In genomic region chr3:126782554-126782953, GRCh38 we compare ENCODE assay signal across 11 cellular contexts.
DNase-seq lines count a peak whose midpoint lies in the region; TF ChIP-seq lines count a peak whose summit lies in the region.
"Had no signal": no experiment of that assay in that cellular context is flagged by ENCODE, and none has a peak within 500 bp of the region (broad histone marks: within the 10 kb centered on the region; RNA-seq: fewer than 3 reads in every experiment).

No MANE protein-coding gene starts in this region.

- H3K27ac ChIP-seq in AG04450 (ENCODE audit: low read depth, low read length) (peak overlapping the region; percentile 95), mesenchymal stem cell (ENCODE audit: low read length, poor library complexity, severe bottlenecking) (peak overlapping the region; percentile 49), sigmoid colon (peak overlapping the region in 1 of 4 donors; percentile 65)
- H3K27ac ChIP-seq: psoas muscle had no signal

- H2AK5ac ChIP-seq in mesenchymal stem cell (ENCODE audit: low read length, severe bottlenecking) = peak overlapping the region; percentile 27

- H3K4me2 ChIP-seq in mesenchymal stem cell (ENCODE audit: low read length, poor library complexity, severe bottlenecking) = no peak overlapping the region

- no peak overlapping the region for H2BK120ac ChIP-seq in mesenchymal stem cell (ENCODE audit: low read depth, low read length)

- 12% methylated on average over 2 of the region's 3 CpGs for WGBS in mesenchymal stem cell
- 19 to 68% methylated on average over 3 of the region's 3 CpGs for WGBS in sigmoid colon, 2 donors

- no peak overlapping the region for H4K91ac ChIP-seq in mesenchymal stem cell (ENCODE audit: low read length)

- no peak overlapping the region for H3K23ac ChIP-seq in mesenchymal stem cell (ENCODE audit: low read length in 2 of 2)

- H3K18ac ChIP-seq in mesenchymal stem cell (ENCODE audit: low read depth in 1 of 2, low read length in 2 of 2) = no peak overlapping the region

- peak; percentile 48 for DNase-seq in AG04450 (ENCODE audit: low read depth, low spot score)
- peak; percentile 97 for DNase-seq in MG63
- DNase-seq in epidermal melanocyte (ENCODE audit: insufficient read length, low spot score) = peak; percentile 34
- peak; percentile 54 for DNase-seq in mesenchymal stem cell
- DNase-seq in activated CD4-positive, alpha-beta T cell treated with anti-CD3 and anti-CD28 coated beads for 4 hours = no peak
- DNase-seq in NCI-H345 (lab: John Stamatoyannopoulos, UW) = no peak
- no peak for DNase-seq in NCI-H748 treated with DMSO at 0.1 percent for 48 hours (lab: John Stamatoyannopoulos, UW)
- no peak for DNase-seq in sigmoid colon
- DNase-seq: activated T-cell treated with anti-CD3 and anti-CD28 coated beads, Interleukin-2, amount 50 U/mL, for 72 hours; CD4-positive, alpha-beta memory T cell had no signal

- H3K36me3 ChIP-seq in MG63 (no peaks in the 10 kb centered on the region; the same call in 1 of the 2 replicates), mesenchymal stem cell (ENCODE audit: control insufficient read depth in 1 of 2, insufficient read depth in 2 of 2, low read depth in 1 of 2, low read length in 2 of 2) (peaks cover 0 to 6% of the 10 kb centered on the region in 2 experiments), sigmoid colon (no peaks in the 10 kb centered on the region)

- POLR2A ChIA-PET in AG04450 (lab: Yijun Ruan, JAX) = no interaction called here

- TF ChIP-seq POLR2A in sigmoid colon (IDR thresholded peaks at IDR 0.05) = no peak

- H2BK5ac ChIP-seq in mesenchymal stem cell (ENCODE audit: low read depth, low read length, poor library complexity, severe bottlenecking) = no peak overlapping the region

- H2BK15ac ChIP-seq in mesenchymal stem cell (ENCODE audit: low read depth, poor library complexity, severe bottlenecking) = no peak overlapping the region

- H3K27me3 ChIP-seq in AG04450 (ENCODE audit: control insufficient read depth, insufficient read depth, low read length) (no peaks in the 10 kb centered on the region), MG63 (no peaks in the 10 kb centered on the region), mesenchymal stem cell (ENCODE audit: control insufficient read depth in 1 of 2, insufficient read depth in 1 of 2, low read length in 2 of 2) (no peaks in the 10 kb centered on the region), sigmoid colon (no peaks in the 10 kb centered on the region)

- no peak overlapping the region for H3K14ac ChIP-seq in mesenchymal stem cell (ENCODE audit: low read length in 2 of 2)

- peaks cover 8% of the 10 kb centered on the region for H3K79me1 ChIP-seq in mesenchymal stem cell (replicated peaks; ENCODE audit: low read length, poor library complexity, severe bottlenecking)

- no peak overlapping the region for H4K8ac ChIP-seq in mesenchymal stem cell (ENCODE audit: low read length)

- no peak overlapping the region for H2AFZ ChIP-seq in mesenchymal stem cell (ENCODE audit: low read depth, low read length)

- H2BK12ac ChIP-seq in mesenchymal stem cell (ENCODE audit: low read length in 2 of 2) = no peak overlapping the region

- H3K9ac ChIP-seq in mesenchymal stem cell (ENCODE audit: low read length) = peak overlapping the region; percentile 79

- H3K4me1 ChIP-seq in mesenchymal stem cell (ENCODE audit: control insufficient read depth, insufficient read depth, low read depth, low read length) = peaks cover 6% of the 10 kb centered on the region
- peaks cover 0 to 9% (median 2%) of the 10 kb centered on the region in 4 donors for H3K4me1 ChIP-seq in sigmoid colon
- H3K4me1 ChIP-seq: psoas muscle had no signal

- H3K9me3 ChIP-seq in AG04450 (ENCODE audit: control insufficient read depth, insufficient read depth, low read length) (no peaks in the 10 kb centered on the region), MG63 (peaks cover 9% of the 10 kb centered on the region), mesenchymal stem cell (ENCODE audit: control insufficient read depth, low read length) (no peaks in the 10 kb centered on the region), sigmoid colon (no peaks in the 10 kb centered on the region)
- H3K9me3 ChIP-seq: psoas muscle had no signal

- intact Hi-C loops in sigmoid colon (cut with DNase I) = no loop called here

- H3K4me3 ChIP-seq in AG04450 (ENCODE audit: low read depth, low read length) (no peak overlapping the region), MG63 (no peak overlapping the region), mesenchymal stem cell (ENCODE audit: insufficient read depth in 1 of 2, low read depth in 1 of 2, low read length in 2 of 2) (peak overlapping the region in 1 of 2 experiments; percentile 62), sigmoid colon (no peak overlapping the region)
- H3K4me3 ChIP-seq: psoas muscle had no signal

- TF ChIP-seq EP300 in sigmoid colon (IDR thresholded peaks at IDR 0.05) = no peak

- CTCF ChIA-PET in AG04450 (lab: Charles Lee) = interaction anchor here (1.1 kb wide), 1 partner anchor 31 kb away, joined by 5 read pairs; no protein-coding TSS in a partner anchor

- TF ChIP-seq CTCF in AG04450 (IDR thresholded peaks at IDR 0.05; ENCODE audit: low read depth, low read length) (no peak), sigmoid colon (IDR thresholded peaks at IDR 0.05) (no peak)

- no peak overlapping the region for H3K4ac ChIP-seq in mesenchymal stem cell (ENCODE audit: low read depth in 1 of 2, low read length in 2 of 2)

Comparison
In these comparisons a context has a peak if more than half of its experiments do, and no peak if none do; other contexts are left out.
1. DNase-seq: peak in AG04450 (single experiment), MG63 (single experiment), epidermal melanocyte (single experiment) and mesenchymal stem cell (single experiment); none in activated CD4-positive, alpha-beta T cell treated with anti-CD3 and anti-CD28 coated beads for 4 hours (0 of 2), NCI-H345 (single experiment), NCI-H748 treated with DMSO at 0.1 percent for 48 hours (single experiment) and sigmoid colon (single experiment).